ENCODE assay signal across 13 cellular contexts in the genomic region with DNA sequence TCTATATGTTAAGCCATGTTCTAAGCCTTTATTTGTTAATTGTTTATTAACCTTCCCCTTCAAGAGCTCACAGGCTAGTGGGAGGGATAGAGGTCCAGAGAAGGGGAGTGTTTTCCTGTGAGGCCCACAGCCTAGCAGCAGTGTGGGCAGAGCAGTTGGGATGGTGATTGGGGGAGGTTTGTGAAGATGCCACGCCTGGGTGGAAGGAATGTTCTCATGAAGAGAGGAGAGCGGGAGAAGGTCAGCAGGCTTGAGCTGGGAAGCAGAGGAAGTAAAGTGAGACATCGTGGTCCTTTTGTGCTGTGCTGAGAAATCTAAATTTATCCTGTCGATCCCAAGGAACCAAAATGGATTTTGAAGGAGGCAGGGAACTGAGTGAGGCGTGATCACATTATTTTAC. TPM values are rescaled to one million over a fixed set of nuclear protein-coding genes. Genes with fewer than 3 reads are reported as not detected.
DNase-seq lines count a peak whose midpoint lies in the region; ATAC-seq and TF ChIP-seq lines count a peak whose summit lies in the region.
"Had no signal": no experiment of that assay in that cellular context is flagged by ENCODE, and none has a peak within 500 bp of the region (broad histone marks: within the 10 kb centered on the region; RNA-seq: fewer than 3 reads in every experiment).

No MANE protein-coding gene starts in this region.

- no peak for ATAC-seq in activated naive CD4-positive, alpha-beta T cell treated with anti-CD3 and anti-CD28 coated beads, Interleukin-2, amount 50 U/mL, for 72 hours
- no peak for ATAC-seq in HG02870 (IDR thresholded peaks at IDR 0.05; ENCODE audit: unreplicated experiment)

- TF ChIP-seq POLR2A in tibial nerve (IDR thresholded peaks at IDR 0.05) (no peak), ovary (IDR thresholded peaks at IDR 0.05) (no peak)

- H3K4me3 ChIP-seq in coronary artery: no peak overlapping the region
- no peak overlapping the region for H3K4me3 ChIP-seq in tibial nerve
- no peak overlapping the region for H3K4me3 ChIP-seq in ovary
- H3K4me3 ChIP-seq: HAP-1 had no signal

- WGBS in tibial nerve, 2 donors: 37 to 38% methylated on average over 5 of the region's 5 CpGs
- 33 to 43% (median 41%) methylated on average over 5 of the region's 5 CpGs for WGBS in ovary, 3 donors

- TF ChIP-seq CTCF in coronary artery (IDR thresholded peaks at IDR 0.05) (no peak), tibial nerve (IDR thresholded peaks at IDR 0.05) (no peak), ovary (IDR thresholded peaks at IDR 0.05) (no peak)

- H3K27ac Mint-ChIP-seq in activated naive CD4-positive, alpha-beta T cell treated with anti-CD3 and anti-CD28 coated beads, Interleukin-2, amount 50 U/mL, for 72 hours: peak overlapping the region; percentile 33 to 45
- H3K27ac Mint-ChIP-seq: activated naive CD8-positive, alpha-beta T cell treated with anti-CD3 and anti-CD28 coated beads, Interleukin-2, amount 10 ng/mL, durations not matched to agents 7 days and 5 days; B cell had no signal

- H3K36me3 Mint-ChIP-seq in activated naive CD4-positive, alpha-beta T cell treated with anti-CD3 and anti-CD28 coated beads, Interleukin-2, amount 50 U/mL, for 72 hours: peaks cover 5 to 15% of the 10 kb centered on the region in 2 donors

- intact Hi-C loops in ovary (cut with DNase I): loop anchor here in 1 of 4 donors (5.0 kb wide), 1 partner anchor 42 kb away; the partner anchor contains the start of gene TRAPPC10

- peaks cover 0 to 53% (median 12%) of the 10 kb centered on the region in 4 donors for H3K4me1 ChIP-seq in tibial nerve
- peaks cover 14% of the 10 kb centered on the region for H3K4me1 ChIP-seq in ovary (ENCODE audit: insufficient read depth)
- H3K4me1 ChIP-seq: HAP-1 had no signal

- H3K9me3 ChIP-seq in tibial nerve: no peaks in the 10 kb centered on the region
- no peaks in the 10 kb centered on the region for H3K9me3 ChIP-seq in ovary
- H3K9me3 ChIP-seq: HAP-1 had no signal

- TF ChIP-seq EP300 in tibial nerve (IDR thresholded peaks at IDR 0.05): peak in 1 of 2 donors; percentile 9
- no peak for TF ChIP-seq EP300 in ovary (IDR thresholded peaks at IDR 0.05)

- H3K36me3 ChIP-seq in tibial nerve (peaks cover 0 to 46% (median 3%) of the 10 kb centered on the region in 3 donors), ovary (no peaks in the 10 kb centered on the region)

- DNase-seq in activated naive CD4-positive, alpha-beta T cell treated with anti-CD3 and anti-CD28 coated beads, Interleukin-2, amount 50 U/mL, for 72 hours (ENCODE audit: low spot score in 2 of 2): no peak
- DNase-seq in activated naive CD4-positive, alpha-beta T cell (lab: John Stamatoyannopoulos, UW): no peak
- DNase-seq in coronary artery (ENCODE audit: low spot score) (peak; percentile 46), myocyte (ENCODE audit: low read depth) (peak; percentile 87), tibial nerve (ENCODE audit: low spot score in 2 of 2) (no peak), DMS 273 treated with DMSO at 0.1 percent for 48 hours (lab: John Stamatoyannopoulos, UW) (no peak), ovary (no peak)
- DNase-seq: activated naive CD8-positive, alpha-beta T cell treated with anti-CD3 and anti-CD28 coated beads, Interleukin-2, amount 10 ng/mL, durations not matched to agents 7 days and 5 days; NCI-H2171; stimulated activated CD4-positive, alpha-beta T cell treated with anti-CD3 and anti-CD28 coated beads, Interleukin-15, amount 100 ng/mL, for 24 hours had no signal

- peak overlapping the region in 1 of 2 donors; percentile 29 for H3K27ac ChIP-seq in coronary artery
- H3K27ac ChIP-seq in tibial nerve: peak overlapping the region; percentile 4 to 87 (median 48)
- H3K27ac ChIP-seq in ovary: no peak overlapping the region

- H3K9me3 Mint-ChIP-seq in activated naive CD4-positive, alpha-beta T cell treated with anti-CD3 and anti-CD28 coated beads, Interleukin-2, amount 50 U/mL, for 72 hours: no peaks in the 10 kb centered on the region
- H3K9me3 Mint-ChIP-seq: activated naive CD8-positive, alpha-beta T cell treated with anti-CD3 and anti-CD28 coated beads, Interleukin-2, amount 10 ng/mL, durations not matched to agents 7 days and 5 days had no signal

- H3K27me3 ChIP-seq in tibial nerve (no peaks in the 10 kb centered on the region), ovary (no peaks in the 10 kb centered on the region)

RNA-seq across cellular contexts. Expression of gene TRAPPC10, which starts 42.6 kb away (rescaled TPM):
- total RNA-seq in activated naive CD4-positive, alpha-beta T cell treated with anti-CD3 and anti-CD28 coated beads, Interleukin-2, amount 50 U/mL, for 72 hours: 10 to 100 TPM; 49.2 to 59.5 TPM
- total RNA-seq in myocyte (22.1 and 22.4 TPM in 2 replicates), tibial nerve (10 to 100 TPM; 27.7 to 53.8 (median 38.4) TPM), ovary (10 to 100 TPM; 11.1 to 30.1 (median 23.1) TPM)
- 27.1 TPM for polyA plus RNA-seq in myocyte (2012)
- 10 to 100 TPM in 1 of 2 donors, 1 to 10 TPM in 1; 7.9 to 17.0 TPM for polyA plus RNA-seq in ovary

RNA-seq across cellular contexts. Expression of gene PWP2, which starts 52.5 kb away (rescaled TPM):
- total RNA-seq in activated naive CD4-positive, alpha-beta T cell treated with anti-CD3 and anti-CD28 coated beads, Interleukin-2, amount 50 U/mL, for 72 hours: 10 to 100 TPM; 38.6 to 51.6 TPM
- total RNA-seq in myocyte: 22.6 and 28.4 TPM in 2 replicates
- 13.4 TPM for polyA plus RNA-seq in myocyte (2012)
- total RNA-seq in tibial nerve: 10 to 100 TPM in 3 of 4 donors, 1 to 10 TPM in 1; 4.7 to 22.0 (median 14.2) TPM
- 1 to 10 TPM; 1.9 to 9.3 (median 4.4) TPM for total RNA-seq in ovary
- 1 to 10 TPM; 1.2 to 4.0 TPM for polyA plus RNA-seq in ovary

Comparison
In these comparisons a context has a peak if more than half of its experiments do, and no peak if none do; other contexts are left out.
1. DNase-seq: peak in coronary artery (single experiment) and myocyte (single experiment); none in activated naive CD4-positive, alpha-beta T cell treated with anti-CD3 and anti-CD28 coated beads, Interleukin-2, amount 50 U/mL, for 72 hours (0 of 2), activated naive CD4-positive, alpha-beta T cell (0 of 4), tibial nerve (0 of 2), DMS 273 treated with DMSO at 0.1 percent for 48 hours (single experiment) and ovary (0 of 5).
2. H3K27ac ChIP-seq: peak in tibial nerve (4 of 4); none in ovary (0 of 2).